ENCODE assay signal across 30 cellular contexts in the genomic region with DNA sequence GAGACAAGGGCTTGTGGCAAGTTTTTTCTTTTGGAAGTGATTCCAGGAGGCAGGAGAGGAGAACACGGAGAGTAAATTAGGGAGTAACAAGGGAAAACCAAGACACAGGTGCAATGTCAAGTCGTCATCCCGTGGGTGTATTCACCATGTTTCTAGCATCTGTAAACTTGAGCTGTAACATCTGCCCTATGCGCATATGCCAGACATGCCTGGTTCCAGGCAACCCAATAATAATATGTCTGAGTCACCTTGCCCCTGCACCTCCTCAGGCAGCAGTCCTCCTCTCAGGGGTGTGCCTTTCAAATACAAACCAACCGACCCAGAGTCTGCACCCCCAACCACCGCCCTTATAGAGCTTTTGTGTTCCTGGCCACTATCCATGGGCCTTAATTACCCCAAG.
"Had no signal": no experiment of that assay in that cellular context is flagged by ENCODE, and none has a peak within 500 bp of the region (broad histone marks: within the 10 kb centered on the region; RNA-seq: fewer than 3 reads in every experiment).

No MANE protein-coding gene starts in this region.

- H3K9me3 ChIP-seq: neutrophil, ovary, psoas muscle, right lobe of liver, sigmoid colon, stomach, thoracic aorta, thyroid gland, upper lobe of left lung had no signal

- H3K79me2 ChIP-seq: parathyroid adenoma had no signal

- H3K36me3 Mint-ChIP-seq: naive thymus-derived CD8-positive, alpha-beta T cell; natural killer cell treated with Interleukin-12 subunit alpha and Interleukin-12 subunit beta and Interleukin-15 and Interleukin-18, amount 100 ng/mL, for 72 hours; stimulated activated effector memory CD8-positive, alpha-beta T cell treated with anti-CD3 and anti-CD28 coated beads, Interleukin-12 subunit alpha, Interleukin-12 subunit beta, amount 100 ng/mL, for 72 hours; stimulated activated naive B cell treated with anti-CD40 and anti-IgM and Interleukin-4, amounts not matched to agents 10 μg/mL and 1 μg/mL and 100 μg/mL, for 72 hours had no signal

- H3K4me3 ChIP-seq: ovary, psoas muscle, right lobe of liver, sigmoid colon, stomach, thoracic aorta, thyroid gland, tibial nerve, upper lobe of left lung had no signal

- ATAC-seq: naive thymus-derived CD8-positive, alpha-beta T cell; natural killer cell treated with Interleukin-12 subunit alpha and Interleukin-12 subunit beta and Interleukin-15 and Interleukin-18, amount 100 ng/mL, for 72 hours; psoas muscle; right cardiac atrium; right lobe of liver; stimulated activated effector memory CD8-positive, alpha-beta T cell treated with anti-CD3 and anti-CD28 coated beads, Interleukin-12 subunit alpha, Interleukin-12 subunit beta, amount 100 ng/mL, for 72 hours; stimulated activated naive B cell treated with anti-CD40 and anti-IgM and Interleukin-4, amounts not matched to agents 10 μg/mL and 1 μg/mL and 100 μg/mL, for 72 hours had no signal

- FAIRE-seq: small intestine, urothelium cell line had no signal

- H2AFZ ChIP-seq: parathyroid adenoma had no signal

- DNase-seq: naive thymus-derived CD8-positive, alpha-beta T cell; nephron progenitor cell; nucleus accumbens; ovary; posterior cingulate gyrus; psoas muscle; right cardiac atrium; right lobe of liver; sigmoid colon; small intestine; stimulated activated CD4-positive, alpha-beta T cell treated with anti-CD3 and anti-CD28 coated beads, Interleukin-15, amount 100 ng/mL, for 24 hours; stimulated activated CD4-positive, alpha-beta T cell treated with anti-CD3 and anti-CD28 coated beads, Interleukin-2, amount 100 ng/mL, for 24 hours; stimulated activated CD4-positive, alpha-beta T cell treated with anti-CD3 and anti-CD28 coated beads, Interleukin-2, amount 100 ng/mL, for 48 hours; stimulated activated CD4-positive, alpha-beta T cell treated with anti-CD3 and anti-CD28 coated beads, Interleukin-4, amount 100 ng/mL, for 24 hours; stimulated activated naive B cell treated with anti-CD40 and anti-IgM and Interleukin-4, amounts not matched to agents 10 μg/mL and 1 μg/mL and 100 μg/mL, for 72 hours; stimulated activated naive CD4-positive, alpha-beta T cell treated with Interleukin-2 at 50 U/mL for 16 hours; stomach; thyroid gland; trophoblast cell; upper lobe of left lung had no signal

- H3K9ac ChIP-seq: parathyroid adenoma had no signal

- H3K27ac Mint-ChIP-seq: naive thymus-derived CD8-positive, alpha-beta T cell; natural killer cell treated with Interleukin-12 subunit alpha and Interleukin-12 subunit beta and Interleukin-15 and Interleukin-18, amount 100 ng/mL, for 72 hours; nephron progenitor cell; progenitor cell of endocrine pancreas; stimulated activated effector memory CD8-positive, alpha-beta T cell treated with anti-CD3 and anti-CD28 coated beads, Interleukin-12 subunit alpha, Interleukin-12 subunit beta, amount 100 ng/mL, for 72 hours; stimulated activated naive B cell treated with anti-CD40 and anti-IgM and Interleukin-4, amounts not matched to agents 10 μg/mL and 1 μg/mL and 100 μg/mL, for 72 hours; stimulated activated naive CD8-positive, alpha-beta T cell treated with anti-CD3 and anti-CD28 coated beads, Interleukin-15, Interleukin-2, amounts not matched to agents 100 ng/mL and 50 ng/mL, for 24 hours had no signal

- H3K4me3 Mint-ChIP-seq: naive thymus-derived CD8-positive, alpha-beta T cell; natural killer cell treated with Interleukin-12 subunit alpha and Interleukin-12 subunit beta and Interleukin-15 and Interleukin-18, amount 100 ng/mL, for 72 hours; nephron progenitor cell; neural crest cell; stimulated activated effector memory CD8-positive, alpha-beta T cell treated with anti-CD3 and anti-CD28 coated beads, Interleukin-12 subunit alpha, Interleukin-12 subunit beta, amount 100 ng/mL, for 72 hours; stimulated activated naive B cell treated with anti-CD40 and anti-IgM and Interleukin-4, amounts not matched to agents 10 μg/mL and 1 μg/mL and 100 μg/mL, for 72 hours; stimulated activated naive CD8-positive, alpha-beta T cell treated with anti-CD3 and anti-CD28 coated beads, Interleukin-15, Interleukin-2, amounts not matched to agents 100 ng/mL and 50 ng/mL, for 24 hours had no signal

- H3K4me1 ChIP-seq: parathyroid adenoma, psoas muscle, right lobe of liver, sigmoid colon, stomach, thyroid gland, tibial nerve, upper lobe of left lung had no signal

- H3K27ac ChIP-seq: neutrophil, ovary, parathyroid adenoma, psoas muscle, right lobe of liver, sigmoid colon, stomach, thoracic aorta, thyroid gland, tibial nerve, upper lobe of left lung had no signal

- H3K9me3 Mint-ChIP-seq: neural crest cell; stimulated activated naive B cell treated with anti-CD40 and anti-IgM and Interleukin-4, amounts not matched to agents 10 μg/mL and 1 μg/mL and 100 μg/mL, for 72 hours; stimulated activated naive CD8-positive, alpha-beta T cell treated with anti-CD3 and anti-CD28 coated beads, Interleukin-15, Interleukin-2, amounts not matched to agents 100 ng/mL and 50 ng/mL, for 24 hours had no signal

- H3K36me3 ChIP-seq: neutrophil, ovary, right lobe of liver, sigmoid colon, stomach, thoracic aorta, thyroid gland, tibial nerve, upper lobe of left lung had no signal

- H3K27me3 Mint-ChIP-seq: stimulated activated naive B cell treated with anti-CD40 and anti-IgM and Interleukin-4, amounts not matched to agents 10 μg/mL and 1 μg/mL and 100 μg/mL, for 72 hours; stimulated activated naive CD8-positive, alpha-beta T cell treated with anti-CD3 and anti-CD28 coated beads, Interleukin-15, Interleukin-2, amounts not matched to agents 100 ng/mL and 50 ng/mL, for 24 hours had no signal

- H3K4me1 Mint-ChIP-seq: naive thymus-derived CD8-positive, alpha-beta T cell; stimulated activated effector memory CD8-positive, alpha-beta T cell treated with anti-CD3 and anti-CD28 coated beads, Interleukin-12 subunit alpha, Interleukin-12 subunit beta, amount 100 ng/mL, for 72 hours; stimulated activated naive B cell treated with anti-CD40 and anti-IgM and Interleukin-4, amounts not matched to agents 10 μg/mL and 1 μg/mL and 100 μg/mL, for 72 hours had no signal

- H3K27me3 ChIP-seq: neutrophil, ovary, right lobe of liver, sigmoid colon, stomach, thyroid gland, tibial nerve, upper lobe of left lung had no signal
